ENCODE assay signal across 13 cellular contexts in the genomic region with DNA sequence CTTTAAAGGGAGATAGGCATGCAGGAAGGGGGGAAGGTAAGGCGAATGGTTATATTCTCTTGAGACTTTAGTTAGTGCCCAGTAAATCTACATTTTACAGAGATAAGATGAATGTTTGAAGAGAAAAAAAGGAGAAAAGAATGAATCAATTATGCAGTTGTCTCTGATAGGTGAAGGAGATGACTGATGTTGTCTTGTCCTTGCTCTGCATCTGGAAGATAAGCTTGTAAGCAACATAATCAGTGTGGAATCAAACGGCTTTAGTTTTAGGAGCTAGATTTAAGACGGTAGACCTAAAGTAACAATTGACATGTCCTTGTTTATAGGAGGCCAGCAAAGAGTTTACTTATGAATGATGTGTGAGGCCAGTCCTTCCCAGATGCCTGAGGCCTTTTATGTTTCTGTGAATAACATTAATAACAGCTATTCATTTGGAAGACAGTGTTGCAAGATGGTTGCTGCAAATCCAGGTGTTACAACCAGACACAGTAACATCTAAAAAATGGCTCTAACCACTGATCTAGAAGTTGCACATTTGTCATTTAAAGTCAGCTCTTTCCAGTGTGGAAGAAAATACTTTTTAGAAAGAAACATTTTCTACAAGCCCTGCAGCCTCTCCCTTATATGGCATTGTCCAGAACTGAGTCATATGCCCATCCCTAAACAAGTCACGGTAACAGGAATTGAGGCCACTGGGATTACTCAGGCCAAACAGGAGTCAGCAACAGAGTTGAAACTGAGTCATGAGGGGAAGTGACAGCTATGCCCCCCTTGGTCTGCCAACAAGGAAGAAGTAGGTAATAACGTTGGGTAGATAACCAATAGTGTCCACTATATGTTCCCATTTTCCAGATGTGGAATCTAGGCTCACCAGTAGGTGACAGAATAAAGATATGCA.
DNase-seq lines count a peak whose midpoint lies in the region; ATAC-seq and TF ChIP-seq lines count a peak whose summit lies in the region.
"Had no signal": no experiment of that assay in that cellular context is flagged by ENCODE, and none has a peak within 500 bp of the region (broad histone marks: within the 10 kb centered on the region; RNA-seq: fewer than 3 reads in every experiment).

No MANE protein-coding gene starts in this region.

- no peaks in the 10 kb centered on the region for H3K36me3 Mint-ChIP-seq in mesothelial cell of epicardium

- DNase-seq in EH (ENCODE audit: low read depth), result peak; percentile 95
- DNase-seq in OCI-M1 (lab: John Stamatoyannopoulos, UW), result peak; percentile 50
- DNase-seq in dedifferentiated amniotic fluid mesenchymal stem cell (ENCODE audit: extremely low spot score), result peak; percentile 81
- no peak for DNase-seq in mesothelial cell of epicardium (ENCODE audit: low spot score in 2 of 2, unreplicated experiment in 2 of 2)
- no peak for DNase-seq in cerebellum (ENCODE audit: low spot score)
- no peak for DNase-seq in NCI-H2227 treated with DMSO at 0.1 percent for 48 hours (lab: John Stamatoyannopoulos, UW)
- DNase-seq: activated naive CD8-positive, alpha-beta T cell treated with anti-CD3 and anti-CD28 coated beads for 36 hours; esophagus squamous epithelium; NCI-H146 had no signal

- ATAC-seq in HG03135 (IDR thresholded peaks at IDR 0.05; ENCODE audit: unreplicated experiment) (no peak), HG03469 (IDR thresholded peaks at IDR 0.05; ENCODE audit: unreplicated experiment) (no peak)
- ATAC-seq: sciatic nerve had no signal

- no peak overlapping the region for H3K4me3 Mint-ChIP-seq in mesothelial cell of epicardium
- H3K4me3 Mint-ChIP-seq: activated naive CD8-positive, alpha-beta T cell treated with anti-CD3 and anti-CD28 coated beads for 36 hours; memory B cell had no signal

- no peaks in the 10 kb centered on the region for H3K27me3 Mint-ChIP-seq in mesothelial cell of epicardium (ENCODE audit: low read depth)
- H3K27me3 Mint-ChIP-seq: activated naive CD8-positive, alpha-beta T cell treated with anti-CD3 and anti-CD28 coated beads for 36 hours had no signal

- TF ChIP-seq CTCF in mesothelial cell of epicardium (IDR thresholded peaks at IDR 0.05; ENCODE audit: unreplicated experiment), result no peak

- peak overlapping the region; percentile 17 for H3K27ac Mint-ChIP-seq in mesothelial cell of epicardium
- H3K27ac Mint-ChIP-seq: activated naive CD8-positive, alpha-beta T cell treated with anti-CD3 and anti-CD28 coated beads for 36 hours; memory B cell had no signal

- peaks cover 3% of the 10 kb centered on the region for H3K4me1 Mint-ChIP-seq in mesothelial cell of epicardium
- H3K4me1 Mint-ChIP-seq: memory B cell had no signal

- no peaks in the 10 kb centered on the region for H3K9me3 Mint-ChIP-seq in mesothelial cell of epicardium
- H3K9me3 Mint-ChIP-seq: activated naive CD8-positive, alpha-beta T cell treated with anti-CD3 and anti-CD28 coated beads for 36 hours; memory B cell had no signal

Comparison
In these comparisons a context has a peak if more than half of its experiments do, and no peak if none do; other contexts are left out.
1. DNase-seq: peak in EH (single experiment), OCI-M1 (single experiment) and dedifferentiated amniotic fluid mesenchymal stem cell (single experiment); none in mesothelial cell of epicardium (0 of 2), cerebellum (single experiment) and NCI-H2227 treated with DMSO at 0.1 percent for 48 hours (single experiment).